ENCODE assay signal across 2 cellular contexts in the genomic region with DNA sequence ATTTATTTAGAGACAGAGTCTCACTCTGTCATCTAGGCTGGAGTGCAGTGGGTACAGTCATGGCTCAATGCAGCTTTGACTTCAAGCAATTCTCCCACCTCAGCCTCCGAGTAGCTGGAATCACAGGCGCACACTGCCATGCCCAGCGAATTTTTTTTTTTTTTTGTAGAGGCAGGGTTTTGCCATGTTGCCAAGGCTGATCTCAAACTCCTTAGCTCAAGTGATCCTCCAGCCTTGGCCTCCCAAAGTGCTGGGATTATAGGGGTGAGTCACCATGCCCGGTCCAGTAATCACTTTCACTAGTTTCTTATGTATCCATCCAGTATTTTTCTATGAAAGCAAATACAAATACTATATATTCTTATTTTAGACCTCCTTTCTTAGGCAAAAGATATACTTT.
TF ChIP-seq lines count a peak whose summit lies in the region.

No MANE protein-coding gene starts in this region.

TF ChIP-seq in IMR-90, 13 proteins besides CTCF, POLR2A, EP300 and RAD21:
- TF ChIP-seq MAFK (IDR thresholded peaks at IDR 0.05; ENCODE audit: low read depth, low read length) (no peak), SMC3 (IDR thresholded peaks at IDR 0.05; ENCODE audit: low read depth, low read length) (no peak), RCOR1 (IDR thresholded peaks at IDR 0.05; ENCODE audit: insufficient replicate concordance, low read length) (no peak), MAZ (IDR thresholded peaks at IDR 0.05; ENCODE audit: borderline replicate concordance, low read depth, low read length) (no peak), USF2 (IDR thresholded peaks at IDR 0.05; ENCODE audit: low read depth, low read length) (no peak)

TF ChIP-seq in GM23338, 12 proteins besides CTCF, POLR2A, EP300 and RAD21:
- no peak for TF ChIP-seq EZH2phosphoT487 (IDR thresholded peaks at IDR 0.05; ENCODE audit: unreplicated experiment)
- no peak for TF ChIP-seq ZNF462 (CRISPR knock-in tag; IDR thresholded peaks at IDR 0.05)
TF ChIP-seq in GM23338: peak in this region for 0.
